8 cellular contexts compared by ENCODE assay signal in the genomic region with DNA sequence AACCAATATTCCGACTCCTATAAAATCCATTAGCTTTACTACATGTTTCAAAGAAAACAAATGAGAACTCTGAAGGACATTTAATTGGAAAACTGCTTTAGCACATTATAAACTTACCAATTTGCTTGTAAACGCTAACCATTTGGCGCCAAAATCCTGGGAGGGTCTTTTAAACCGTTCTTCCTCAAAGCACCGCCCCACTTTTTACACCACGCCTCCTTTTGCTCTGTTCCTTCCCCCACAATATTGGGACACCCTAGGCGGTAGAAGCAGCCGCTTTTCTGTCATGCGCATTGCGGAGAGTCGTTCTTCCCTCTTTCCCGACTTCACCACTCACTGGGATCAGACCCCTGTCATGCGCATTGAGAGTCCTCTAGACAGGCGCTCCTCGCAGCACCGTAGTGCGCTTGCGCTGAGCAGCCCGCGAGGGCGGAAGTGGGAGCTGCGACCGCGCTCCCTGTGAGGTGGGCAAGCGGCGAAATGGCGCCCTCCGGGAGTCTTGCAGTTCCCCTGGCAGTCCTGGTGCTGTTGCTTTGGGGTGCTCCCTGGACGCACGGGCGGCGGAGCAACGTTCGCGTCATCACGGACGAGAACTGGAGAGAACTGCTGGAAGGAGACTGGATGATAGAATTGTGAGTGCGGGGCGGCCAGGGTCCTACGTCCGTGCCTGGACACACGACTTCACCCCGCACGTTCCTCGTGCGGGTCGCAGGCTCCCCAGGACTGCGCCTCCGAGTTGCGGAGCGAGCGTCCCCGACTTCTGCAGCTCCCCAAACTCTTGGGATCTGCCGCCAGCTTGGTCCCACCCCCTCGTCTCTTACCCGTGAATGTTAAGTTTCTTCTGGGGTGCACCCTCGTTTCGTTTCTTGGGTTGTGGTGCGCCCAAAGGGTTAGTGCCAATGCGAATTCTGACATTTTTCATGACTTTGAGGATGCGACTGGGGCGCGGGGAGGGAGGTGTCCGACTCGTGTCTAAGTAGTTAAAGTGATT. TPM values are rescaled to one million over a fixed set of nuclear protein-coding genes. Genes with fewer than 3 reads are reported as not detected.
DNase-seq lines count a peak whose midpoint lies in the region; ATAC-seq and FAIRE-seq lines count a peak whose summit lies in the region.

A gene with protein sequence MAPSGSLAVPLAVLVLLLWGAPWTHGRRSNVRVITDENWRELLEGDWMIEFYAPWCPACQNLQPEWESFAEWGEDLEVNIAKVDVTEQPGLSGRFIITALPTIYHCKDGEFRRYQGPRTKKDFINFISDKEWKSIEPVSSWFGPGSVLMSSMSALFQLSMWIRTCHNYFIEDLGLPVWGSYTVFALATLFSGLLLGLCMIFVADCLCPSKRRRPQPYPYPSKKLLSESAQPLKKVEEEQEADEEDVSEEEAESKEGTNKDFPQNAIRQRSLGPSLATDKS (plus strand): TSS at position 435 of the 991 bp plus-strand sequence. CDS start 46 bp downstream, at position 481.

- no peak within 1 kb of the TSS for H3K4me3 Mint-ChIP-seq in activated CD4-positive, alpha-beta T cell treated with anti-CD3 and anti-CD28 coated beads for 36 hours

- H3K4me1 Mint-ChIP-seq in activated CD4-positive, alpha-beta T cell treated with anti-CD3 and anti-CD28 coated beads for 36 hours = peaks cover 15% of the 10 kb centered on the region

- no peaks in the 10 kb centered on the region for H3K9me3 ChIP-seq in BLaER1

- H3K4me3 ChIP-seq in BLaER1 = peak within 1 kb of the TSS; percentile 94

- peak within 1 kb of the TSS; percentile 92 for H3K27ac ChIP-seq in BLaER1

- POLR2A ChIA-PET in activated CD4-positive, alpha-beta T cell treated with anti-CD3 and anti-CD28 coated beads for 36 hours (lab: Charles Lee) = interaction anchor here (0.6 to 0.8 kb wide), 2 partner anchors 145 to 508 kb away, joined by 3 to 4 read pairs; partner anchors contain the start of gene TRIM9

- peak; percentile 81 for FAIRE-seq in colon (lab: Jason Lieb, UNC)

- peaks cover 13% of the 10 kb centered on the region; the same call in 1 of the 2 replicates for H4K20me1 ChIP-seq in BLaER1

- peaks cover 12% of the 10 kb centered on the region for H3K36me3 ChIP-seq in BLaER1

- no peaks in the 10 kb centered on the region for H3K27me3 ChIP-seq in BLaER1

- peak; percentile 74 for DNase-seq in GM19240 (ENCODE audit: insufficient read length, low spot score)
- peak; percentile 100 for DNase-seq in NCI-H524 (lab: John Stamatoyannopoulos, UW)
- DNase-seq in activated CD4-positive, alpha-beta T cell treated with anti-CD3 and anti-CD28 coated beads for 36 hours = peak; percentile 94
- peak; percentile 99 for DNase-seq in kidney glomerular epithelial cell (lab: John Stamatoyannopoulos, UW)
- DNase-seq in stimulated activated CD4-positive, alpha-beta T cell treated with anti-CD3 and anti-CD28 coated beads, Interleukin-1b, Interleukin-23, amount 100 ng/mL, for 1 hour (ENCODE audit: low read depth in 2 of 2) = peak; percentile 57 to 67

- peak within 1 kb of the TSS; percentile 93 for H3K9ac ChIP-seq in BLaER1

- CTCF ChIA-PET in activated CD4-positive, alpha-beta T cell treated with anti-CD3 and anti-CD28 coated beads for 36 hours (lab: Charles Lee) = interaction anchor here (0.7 to 1.6 kb wide), 3 partner anchors 30 to 893 kb away, joined by 3 read pairs; no protein-coding TSS in a partner anchor

- H3K27ac Mint-ChIP-seq in activated CD4-positive, alpha-beta T cell treated with anti-CD3 and anti-CD28 coated beads for 36 hours = no peak within 1 kb of the TSS

- peaks cover 44% of the 10 kb centered on the region for H3K4me1 ChIP-seq in BLaER1

- peak; percentile 79 for ATAC-seq in HG03457 (IDR thresholded peaks at IDR 0.05; ENCODE audit: unreplicated experiment)
- peak; percentile 93 for ATAC-seq in activated CD4-positive, alpha-beta T cell treated with anti-CD3 and anti-CD28 coated beads for 36 hours

- no peaks in the 10 kb centered on the region for H3K9me3 Mint-ChIP-seq in activated CD4-positive, alpha-beta T cell treated with anti-CD3 and anti-CD28 coated beads for 36 hours (ENCODE audit: low read depth)

- intact Hi-C loops in activated CD4-positive, alpha-beta T cell treated with anti-CD3 and anti-CD28 coated beads for 36 hours (cut with DNase I, micrococcal nuclease) = loop anchor here (1.0 to 10.0 kb wide), 7 partner anchors 145 to 1312 kb away; partner anchors contain the start of genes FRMD6 (in 2 of the 2), TRIM9 (in 2 of the 2), GPR137C (in 1 of the 2) and NIN (in 1 of the 2)

- peak within 1 kb of the TSS; percentile 87 for H3K4me2 ChIP-seq in BLaER1

- peaks cover 10% of the 10 kb centered on the region for H3K36me3 Mint-ChIP-seq in activated CD4-positive, alpha-beta T cell treated with anti-CD3 and anti-CD28 coated beads for 36 hours (ENCODE audit: low read depth)

- no peaks in the 10 kb centered on the region for H3K27me3 Mint-ChIP-seq in activated CD4-positive, alpha-beta T cell treated with anti-CD3 and anti-CD28 coated beads for 36 hours

RNA-seq across cellular contexts. Expression of the gene that starts here (rescaled TPM):
- total RNA-seq in activated CD4-positive, alpha-beta T cell treated with anti-CD3 and anti-CD28 coated beads for 36 hours = 10 to 100 TPM; 38.8 to 55.9 TPM

Comparison
In these comparisons a context has a peak if more than half of its experiments do, and no peak if none do; other contexts are left out.
1. Peak in every context shown above with its lines: DNase-seq, ATAC-seq, H3K4me3 ChIP-seq and H3K27ac ChIP-seq.